32 cellular contexts compared by ENCODE assay signal in genomic region chr4:63269156-63269555, GRCh38.
"Had no signal": no experiment of that assay in that cellular context is flagged by ENCODE, and none has a peak within 500 bp of the region (broad histone marks: within the 10 kb centered on the region; RNA-seq: fewer than 3 reads in every experiment).

No MANE protein-coding gene starts in this region.

- H3K27me3 ChIP-seq: adrenal gland, ascending aorta, body of pancreas, brain microvascular endothelial cell, breast epithelium, cardiac muscle cell had no signal

- H3K27ac ChIP-seq: adrenal gland, ascending aorta, body of pancreas, brain microvascular endothelial cell, breast epithelium, cardiac muscle cell had no signal

- H3K9me3 ChIP-seq: adrenal gland, ascending aorta, body of pancreas, breast epithelium had no signal

- H3K4me3 ChIP-seq: adrenal gland, ascending aorta, body of pancreas, breast epithelium, cardiac muscle cell had no signal

- H3K36me3 ChIP-seq: adrenal gland, ascending aorta, brain microvascular endothelial cell, breast epithelium, cardiac muscle cell had no signal

- DNase-seq: activated effector memory CD4-positive, alpha-beta T cell treated with anti-CD3 and anti-CD28 coated beads, Interleukin-2, amount 50 U/mL, for 16 hours; activated effector memory CD4-positive, alpha-beta T cell treated with Interleukin-2 at 50 U/mL for 16 hours; activated gamma-delta T cell; activated naive CD4-positive, alpha-beta T cell; activated naive CD4-positive, alpha-beta T cell treated with anti-CD3 and anti-CD28 coated beads for 36 hours; activated naive CD4-positive, alpha-beta T cell treated with anti-CD3 and anti-CD28 coated beads, Interleukin-2, amount 10 ng/mL, durations not matched to agents 7 days and 5 days; activated naive CD4-positive, alpha-beta T cell treated with anti-CD3 and anti-CD28 coated beads, Interleukin-2, amount 50 U/mL, for 16 hours; activated naive CD4-positive, alpha-beta T cell treated with Interleukin-2 at 50 U/mL for 16 hours; activated naive CD8-positive, alpha-beta T cell treated with anti-CD3 and anti-CD28 coated beads for 36 hours; activated naive CD8-positive, alpha-beta T cell treated with anti-CD3 and anti-CD28 coated beads, Interleukin-2, amount 10 ng/mL, durations not matched to agents 7 days and 5 days; activated naive CD8-positive, alpha-beta T cell treated with anti-CD3 and anti-CD28 coated beads, Interleukin-2, amount 50 U/mL, for 24 hours; activated T-cell treated with anti-CD3 and anti-CD28 coated beads for 4 hours; activated T-cell treated with anti-CD3 and anti-CD28 coated beads, Interleukin-2, amount 50 U/mL, for 1 hour; activated T-cell treated with anti-CD3 and anti-CD28 coated beads, Interleukin-2, amount 50 U/mL, for 24 hours; activated T-cell treated with anti-CD3 and anti-CD28 coated beads, Interleukin-2, amount 50 U/mL, for 4 hours; activated T-cell treated with anti-CD3 and anti-CD28 coated beads, Interleukin-2, amount 50 U/mL, for 48 hours; activated T-cell treated with anti-CD3 and anti-CD28 coated beads, Interleukin-2, amount 50 U/mL, for 72 hours; adrenal gland; amniotic stem cell; amygdala; anterior cingulate cortex; aorta; body of pancreas; brain microvascular endothelial cell; caudate nucleus; central memory CD4-positive, alpha-beta T cell; cerebellar nuclear complex had no signal

- H3K4me1 ChIP-seq: adrenal gland, ascending aorta, body of pancreas, breast epithelium had no signal

- ATAC-seq: activated naive CD4-positive, alpha-beta T cell treated with anti-CD3 and anti-CD28 coated beads, Interleukin-2, amount 50 U/mL, for 72 hours; activated naive CD8-positive, alpha-beta T cell treated with anti-CD3 and anti-CD28 coated beads, Interleukin-2, amount 50 U/mL, for 24 hours; activated T-cell treated with anti-CD3 and anti-CD28 coated beads, Interleukin-2, amount 50 U/mL, for 4 hours; activated T-cell treated with anti-CD3 and anti-CD28 coated beads, Interleukin-2, amount 50 U/mL, for 72 hours; activated T-helper 17 cell treated with anti-CD3 and anti-CD28 coated beads, Interleukin-2, amount 50 U/mL, for 72 hours; body of pancreas had no signal
